Comparison of ENCODE assay signal across 8 cellular contexts in genomic region chr22:46035742-46036557, GRCh38. TPM values are rescaled to one million over a fixed set of nuclear protein-coding genes. Genes with fewer than 3 reads are reported as not detected.
DNase-seq lines count a peak whose midpoint lies in the region; ATAC-seq and TF ChIP-seq lines count a peak whose summit lies in the region.

No MANE protein-coding gene starts in this region.

- no peaks in the 10 kb centered on the region for H3K9me3 ChIP-seq in right lobe of liver

- ATAC-seq in GM19328 (IDR thresholded peaks at IDR 0.05; ENCODE audit: unreplicated experiment), result peak; percentile 95
- ATAC-seq in HG03460 (IDR thresholded peaks at IDR 0.05; ENCODE audit: unreplicated experiment), result peak; percentile 89
- peak; percentile 93 to 97 (median 94) for ATAC-seq in right lobe of liver

- TF ChIP-seq POLR2A in right lobe of liver (IDR thresholded peaks at IDR 0.05), result peak; percentile 93

- H3K4me3 ChIP-seq in right lobe of liver, result peak overlapping the region; percentile 65 to 78 (median 74)

- H3K4me1 ChIP-seq in right lobe of liver, result peaks cover 0 to 33% (median 8%) of the 10 kb centered on the region in 4 donors

- WGBS in right lobe of liver (ENCODE audit: insufficient coverage, low coverage, low lambda C conversion rate, missing lambda C conversion rate), result 0% methylated on average over 28 of the region's 84 CpGs

- no peaks in the 10 kb centered on the region for H3K36me3 ChIP-seq in right lobe of liver

- intact Hi-C loops in right lobe of liver (cut with DNase I), result no loop called here

- H3K27me3 ChIP-seq in right lobe of liver, result no peaks in the 10 kb centered on the region

- H3K27ac ChIP-seq in right lobe of liver, result peak overlapping the region; percentile 84 to 91 (median 85)

- no peak for TF ChIP-seq CTCF in right lobe of liver (IDR thresholded peaks at IDR 0.05)

- DNase-seq in CD1c-positive myeloid dendritic cell (ENCODE audit: extremely low spot score) (peak; percentile 100), NCI-H774 (lab: John Stamatoyannopoulos, UW) (peak; percentile 89), dermis blood vessel endothelial cell (peak; percentile 99), right lobe of liver (peak; percentile 100)
- peak; percentile 99 to 100 for DNase-seq in activated CD4-positive, alpha-beta T cell treated with anti-CD3 and anti-CD28 coated beads, Interleukin-2, amount 50 U/mL, for 48 hours
- peak; percentile 100 for DNase-seq in stimulated activated CD4-positive, alpha-beta T cell treated with anti-CD3 and anti-CD28 coated beads, Interleukin-4, amount 100 ng/mL, for 1 hour

RNA-seq across cellular contexts. Expression of gene WNT7B, which starts 59.0 kb away (rescaled TPM):
- total RNA-seq in dermis blood vessel endothelial cell (not detected in 2 replicates), right lobe of liver (under 1 TPM in 2 of 6 experiments, not detected in 4; 0.10 to 0.12 TPM)

Comparison
In these comparisons a context has a peak if more than half of its experiments do, and no peak if none do; other contexts are left out.
1. Peak in every context shown above with its lines: DNase-seq, ATAC-seq, H3K4me3 ChIP-seq and H3K27ac ChIP-seq.